In the genomic region with DNA sequence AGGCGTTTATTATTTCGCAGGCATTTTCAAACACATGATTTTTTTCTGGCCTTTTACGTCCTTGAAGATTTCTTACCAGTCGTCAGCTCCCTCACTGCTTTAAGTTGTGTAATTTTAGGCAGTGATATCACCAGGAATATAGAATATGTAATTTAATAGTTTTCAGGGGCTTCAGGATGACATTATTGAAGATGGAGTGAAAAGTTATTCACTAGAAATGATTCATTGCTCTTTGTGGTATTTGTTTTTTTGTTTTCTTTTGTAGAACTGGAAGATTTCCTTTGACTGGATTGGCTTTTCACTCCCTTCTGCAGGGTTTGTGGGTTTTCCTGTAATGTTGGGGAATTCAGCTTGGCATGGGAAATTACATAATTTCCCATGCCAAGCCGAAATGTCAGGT, we compare ENCODE assay signal across 11 cellular contexts. TPM values are rescaled to one million over a fixed set of nuclear protein-coding genes. Genes with fewer than 3 reads are reported as not detected.
DNase-seq lines count a peak whose midpoint lies in the region; ATAC-seq and TF ChIP-seq lines count a peak whose summit lies in the region.
"Had no signal": no experiment of that assay in that cellular context is flagged by ENCODE, and none has a peak within 500 bp of the region (broad histone marks: within the 10 kb centered on the region; RNA-seq: fewer than 3 reads in every experiment).

No MANE protein-coding gene starts in this region.

- H3K9me3 Mint-ChIP-seq in activated B cell treated with CpG ODN at 0.5 μM for 24 hours = no peaks in the 10 kb centered on the region

- peaks cover 12% of the 10 kb centered on the region for H3K36me3 Mint-ChIP-seq in activated B cell treated with CpG ODN at 0.5 μM for 24 hours (ENCODE audit: low read depth)

- no peaks in the 10 kb centered on the region for H3K36me3 ChIP-seq in HAP-1 (replicated peaks)
- H3K36me3 ChIP-seq in skeletal muscle satellite cell (ENCODE audit: insufficient read depth, low read length) = no peaks in the 10 kb centered on the region

- peak overlapping the region; percentile 22 for H3K27ac ChIP-seq in foreskin keratinocyte

- H3K27ac Mint-ChIP-seq in activated B cell treated with CpG ODN at 0.5 μM for 24 hours = no peak overlapping the region

- in situ Hi-C loops in HAP-1 (cut with MboI; ENCODE audit: low sequenced_read_pairs) = loop anchor here (5.0 kb wide), 1 partner anchor 161 kb away; no protein-coding TSS in a partner anchor

- DNase-seq in HAP-1 (ENCODE audit: low spot score in 2 of 2) = no peak
- no peak for DNase-seq in activated B cell treated with CpG ODN at 0.5 μM for 24 hours
- DNase-seq in foreskin keratinocyte = peak; percentile 38 to 39
- DNase-seq in inferior parietal cortex (ENCODE audit: extremely low spot score) = no peak
- DNase-seq in middle frontal gyrus (ENCODE audit: extremely low spot score, low spot score) = no peak
- DNase-seq: activated naive CD4-positive, alpha-beta T cell treated with Interleukin-2 at 50 U/mL for 16 hours; glutamatergic neuron; T-helper 9 cell had no signal

- peaks cover 2% of the 10 kb centered on the region for H3K27me3 Mint-ChIP-seq in activated B cell treated with CpG ODN at 0.5 μM for 24 hours

- no peak for TF ChIP-seq CTCF in activated B cell treated with CpG ODN at 0.5 μM for 24 hours (IDR thresholded peaks at IDR 0.05)
- TF ChIP-seq CTCF in foreskin keratinocyte (conservative IDR thresholded peaks at IDR 0.05) = no peak

- peak overlapping the region; percentile 99 for H3K4me3 Mint-ChIP-seq in activated B cell treated with CpG ODN at 0.5 μM for 24 hours

- H3K4me1 ChIP-seq in HAP-1 (peaks cover 44% of the 10 kb centered on the region), foreskin keratinocyte (peaks cover 19% of the 10 kb centered on the region), skeletal muscle satellite cell (ENCODE audit: control insufficient read depth, insufficient read depth, low read length) (peaks cover 22% of the 10 kb centered on the region)

- peak overlapping the region; percentile 96 for H3K4me2 ChIP-seq in skeletal muscle satellite cell (ENCODE audit: low read length)

- peaks cover 27% of the 10 kb centered on the region for H3K4me1 Mint-ChIP-seq in activated B cell treated with CpG ODN at 0.5 μM for 24 hours

- H3K27me3 ChIP-seq in HAP-1 (ENCODE audit: low read depth) = no peaks in the 10 kb centered on the region
- H3K27me3 ChIP-seq in foreskin keratinocyte = no peaks in the 10 kb centered on the region
- H3K27me3 ChIP-seq in skeletal muscle satellite cell (ENCODE audit: control insufficient read depth, insufficient read depth, low read length) = no peaks in the 10 kb centered on the region

- ATAC-seq in activated B cell treated with CpG ODN at 0.5 μM for 24 hours (ENCODE audit: low read depth) (no peak), foreskin keratinocyte (no peak), GM19023 (IDR thresholded peaks at IDR 0.05; ENCODE audit: unreplicated experiment) (no peak), HG03457 (IDR thresholded peaks at IDR 0.05; ENCODE audit: unreplicated experiment) (no peak)

- intact Hi-C loops in activated B cell treated with CpG ODN at 0.5 μM for 24 hours (cut with micrococcal nuclease) = loop anchor here (10.0 kb wide), 2 partner anchors 1132 to 1512 kb away; a partner anchor contains a TSS

- POLR2A ChIA-PET in activated B cell treated with CpG ODN at 0.5 μM for 24 hours (lab: Charles Lee) = no interaction called here

- peak overlapping the region; percentile 70 for H3K4me3 ChIP-seq in HAP-1
- H3K4me3 ChIP-seq in skeletal muscle satellite cell (ENCODE audit: low read length) = peak overlapping the region; percentile 83

- H3K9me3 ChIP-seq in HAP-1 (no peaks in the 10 kb centered on the region), skeletal muscle satellite cell (replicated peaks; ENCODE audit: low read length) (no peaks in the 10 kb centered on the region)

- CTCF ChIA-PET in activated B cell treated with CpG ODN at 0.5 μM for 24 hours (lab: Charles Lee) = no interaction called here

- no peak overlapping the region for H3K9ac ChIP-seq in skeletal muscle satellite cell (ENCODE audit: low read depth, low read length)

RNA-seq across cellular contexts. Expression of a gene that starts 2.0 kb away (rescaled TPM):
- 3.0 and 4.7 TPM in 2 replicates for total RNA-seq in activated B cell treated with CpG ODN at 0.5 μM for 24 hours
- 22.5 and 23.6 TPM in 2 replicates for total RNA-seq in foreskin keratinocyte
- 9.2 and 10.7 TPM in 2 replicates for polyA plus RNA-seq in foreskin keratinocyte
- 2.0 and 4.8 TPM in 2 replicates for total RNA-seq in skeletal muscle satellite cell (2012; rRNA removed)

Comparison
In these comparisons a context has a peak if more than half of its experiments do, and no peak if none do; other contexts are left out.
1. DNase-seq: peak in foreskin keratinocyte (2 of 2); none in HAP-1 (0 of 2), activated B cell treated with CpG ODN at 0.5 μM for 24 hours (single experiment), inferior parietal cortex (single experiment) and middle frontal gyrus (single experiment).